In the genomic region with DNA sequence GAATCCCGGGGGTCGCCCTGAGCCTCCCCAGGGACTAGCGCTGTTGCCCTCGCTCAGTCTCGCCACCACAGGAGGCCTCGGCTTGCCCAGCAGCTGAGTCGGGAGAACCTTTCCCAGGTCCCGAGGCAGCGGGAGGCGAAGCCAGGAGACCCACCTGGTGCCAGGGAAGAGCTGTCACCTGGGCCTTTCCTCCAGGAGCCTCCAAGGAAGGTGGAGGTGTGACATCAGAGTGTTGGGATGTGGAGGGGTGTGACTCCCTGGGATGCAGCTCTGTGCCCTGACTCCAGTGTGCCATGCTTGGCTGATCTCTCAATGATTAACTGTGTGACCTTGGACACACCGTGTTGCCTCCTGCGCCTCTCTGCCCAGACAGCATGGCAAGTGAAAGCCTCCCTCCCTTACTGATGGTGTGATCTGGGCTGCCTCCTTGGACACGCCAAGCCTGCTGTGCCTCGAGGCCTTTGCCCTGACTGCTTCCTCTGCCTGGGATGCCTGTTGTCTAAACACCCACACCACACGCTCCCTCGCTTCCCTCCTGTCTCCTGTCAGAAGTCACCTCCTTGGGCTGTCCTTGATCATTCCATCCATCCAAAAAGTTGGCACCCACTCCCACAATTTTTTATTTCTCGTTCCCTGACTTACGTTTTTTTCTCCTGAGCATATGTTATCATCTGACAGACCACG, we compare ENCODE assay signal across 14 cellular contexts.
DNase-seq lines count a peak whose midpoint lies in the region; ATAC-seq, FAIRE-seq and TF ChIP-seq lines count a peak whose summit lies in the region.
"Had no signal": no experiment of that assay in that cellular context is flagged by ENCODE, and none has a peak within 500 bp of the region (broad histone marks: within the 10 kb centered on the region; RNA-seq: fewer than 3 reads in every experiment).

No MANE protein-coding gene starts in this region.

- H3K4me3 ChIP-seq in pancreas: no peak overlapping the region
- no peak overlapping the region for H3K4me3 ChIP-seq in heart right ventricle

- H3K27ac Mint-ChIP-seq in activated T-helper 2 cell treated with anti-CD3 and anti-CD28 coated beads, Interferon-gamma antibody, Interleukin-2, Interleukin-4, amounts not matched to agents 10 μg/mL and 5 μg/mL and 100 μg/mL, durations not matched to agents 14 hours and 24 hours and 36 hours: peak overlapping the region; percentile 9
- peak overlapping the region; percentile 35 for H3K27ac Mint-ChIP-seq in glutamatergic neuron (ENCODE audit: unreplicated experiment)
- H3K27ac Mint-ChIP-seq: activated B cell treated with CpG ODN at 0.5 μM for 24 hours had no signal

- H3K36me3 ChIP-seq in pancreas (no peaks in the 10 kb centered on the region), heart right ventricle (peaks cover 0 to 4% (median 0%) of the 10 kb centered on the region in 9 donors)

- peak; percentile 99 for DNase-seq in Caki2 (ENCODE audit: low read depth)
- no peak for DNase-seq in activated T-helper 2 cell treated with anti-CD3 and anti-CD28 coated beads, Interferon-gamma antibody, Interleukin-2, Interleukin-4, amounts not matched to agents 10 μg/mL and 5 μg/mL and 100 μg/mL, durations not matched to agents 14 hours and 24 hours and 36 hours (ENCODE audit: low spot score)
- DNase-seq in glutamatergic neuron: no peak
- peak; percentile 62 to 81 (median 69) for DNase-seq in pancreas
- no peak for DNase-seq in islet precursor cell
- DNase-seq in heart right ventricle: no peak
- DNase-seq: activated B cell treated with CpG ODN at 0.5 μM for 24 hours; activated T-cell treated with anti-CD3 and anti-CD28 coated beads for 4 hours; effector CD8-positive, alpha-beta T cell; NCI-H2081 treated with DMSO at 0.1 percent for 48 hours; NK-92 treated with Interleukin-12 subunit alpha and Interleukin-12 subunit beta, amount 100 ng/mL, for 24 hours had no signal

- no peaks in the 10 kb centered on the region for H3K9me3 Mint-ChIP-seq in activated T-helper 2 cell treated with anti-CD3 and anti-CD28 coated beads, Interferon-gamma antibody, Interleukin-2, Interleukin-4, amounts not matched to agents 10 μg/mL and 5 μg/mL and 100 μg/mL, durations not matched to agents 14 hours and 24 hours and 36 hours
- peaks cover 9% of the 10 kb centered on the region for H3K9me3 Mint-ChIP-seq in glutamatergic neuron (ENCODE audit: unreplicated experiment)
- H3K9me3 Mint-ChIP-seq: activated B cell treated with CpG ODN at 0.5 μM for 24 hours had no signal

- intact Hi-C loops in activated T-helper 2 cell treated with anti-CD3 and anti-CD28 coated beads, Interferon-gamma antibody, Interleukin-2, Interleukin-4, amounts not matched to agents 10 μg/mL and 5 μg/mL and 100 μg/mL, durations not matched to agents 14 hours and 24 hours and 36 hours (cut with micrococcal nuclease): no loop called here
- intact Hi-C loops in pancreas (cut with DNase I) (loop anchor here in 1 of 3 donors (10.0 kb wide), 1 partner anchor 78 kb away; no protein-coding TSS in a partner anchor), heart right ventricle (cut with DNase I) (no loop called here)

- FAIRE-seq in pancreas (lab: Jason Lieb, UNC): no peak
- FAIRE-seq: GM12892 had no signal

- WGBS in pancreas, 2 donors: 32 to 44% methylated on average over 19 of the region's 19 CpGs
- WGBS in heart right ventricle, 2 donors: 86 to 89% methylated on average over 19 of the region's 19 CpGs

- H3K27me3 ChIP-seq in pancreas: no peaks in the 10 kb centered on the region
- no peaks in the 10 kb centered on the region for H3K27me3 ChIP-seq in heart right ventricle

- no peak overlapping the region for H3K4me3 Mint-ChIP-seq in activated T-helper 2 cell treated with anti-CD3 and anti-CD28 coated beads, Interferon-gamma antibody, Interleukin-2, Interleukin-4, amounts not matched to agents 10 μg/mL and 5 μg/mL and 100 μg/mL, durations not matched to agents 14 hours and 24 hours and 36 hours (ENCODE audit: low read depth)
- H3K4me3 Mint-ChIP-seq in glutamatergic neuron (ENCODE audit: unreplicated experiment): no peak overlapping the region
- H3K4me3 Mint-ChIP-seq: activated B cell treated with CpG ODN at 0.5 μM for 24 hours had no signal

- no peak for TF ChIP-seq CTCF in glutamatergic neuron (IDR thresholded peaks at IDR 0.05; ENCODE audit: partially characterized antibody, unreplicated experiment)
- no peak for TF ChIP-seq CTCF in pancreas (IDR thresholded peaks at IDR 0.05)
- TF ChIP-seq CTCF in heart right ventricle (IDR thresholded peaks at IDR 0.05): no peak

- H3K9me3 ChIP-seq in pancreas (no peaks in the 10 kb centered on the region), heart right ventricle (no peaks in the 10 kb centered on the region)

- H3K27me3 Mint-ChIP-seq in activated T-helper 2 cell treated with anti-CD3 and anti-CD28 coated beads, Interferon-gamma antibody, Interleukin-2, Interleukin-4, amounts not matched to agents 10 μg/mL and 5 μg/mL and 100 μg/mL, durations not matched to agents 14 hours and 24 hours and 36 hours (ENCODE audit: low read depth): no peaks in the 10 kb centered on the region
- H3K27me3 Mint-ChIP-seq in glutamatergic neuron (ENCODE audit: unreplicated experiment): peaks cover 17% of the 10 kb centered on the region
- H3K27me3 Mint-ChIP-seq: activated B cell treated with CpG ODN at 0.5 μM for 24 hours had no signal

- H3K27ac ChIP-seq in pancreas (no peak overlapping the region), heart right ventricle (no peak overlapping the region)

- H3K36me3 Mint-ChIP-seq in activated T-helper 2 cell treated with anti-CD3 and anti-CD28 coated beads, Interferon-gamma antibody, Interleukin-2, Interleukin-4, amounts not matched to agents 10 μg/mL and 5 μg/mL and 100 μg/mL, durations not matched to agents 14 hours and 24 hours and 36 hours (ENCODE audit: low read depth): peaks cover 1% of the 10 kb centered on the region
- H3K36me3 Mint-ChIP-seq in glutamatergic neuron (ENCODE audit: unreplicated experiment): peaks cover 5% of the 10 kb centered on the region

- ATAC-seq in pancreas (peak; percentile 85 to 94 (median 90)), GM19467 (IDR thresholded peaks at IDR 0.05; ENCODE audit: unreplicated experiment) (no peak), HG03565 (IDR thresholded peaks at IDR 0.05; ENCODE audit: unreplicated experiment) (no peak), heart right ventricle (no peak)

- in situ Hi-C loops in Caki2 (cut with HindIII; ENCODE audit: low pct_unique_long_range_greater_than_20kb, low sequenced_read_pairs): no loop called here

- H3K4me1 ChIP-seq in pancreas (peaks cover 0 to 14% (median 12%) of the 10 kb centered on the region in 3 donors), heart right ventricle (peaks cover 0 to 14% (median 4%) of the 10 kb centered on the region in 9 donors)

- peaks cover 14% of the 10 kb centered on the region for H3K4me1 Mint-ChIP-seq in activated T-helper 2 cell treated with anti-CD3 and anti-CD28 coated beads, Interferon-gamma antibody, Interleukin-2, Interleukin-4, amounts not matched to agents 10 μg/mL and 5 μg/mL and 100 μg/mL, durations not matched to agents 14 hours and 24 hours and 36 hours (ENCODE audit: low read depth)
- peaks cover 29% of the 10 kb centered on the region for H3K4me1 Mint-ChIP-seq in glutamatergic neuron (ENCODE audit: low read depth, unreplicated experiment)

Comparison
In these comparisons a context has a peak if more than half of its experiments do, and no peak if none do; other contexts are left out.
1. DNase-seq: peak in Caki2 (single experiment) and pancreas (6 of 6); none in activated T-helper 2 cell treated with anti-CD3 and anti-CD28 coated beads, Interferon-gamma antibody, Interleukin-2, Interleukin-4, amounts not matched to agents 10 μg/mL and 5 μg/mL and 100 μg/mL, durations not matched to agents 14 hours and 24 hours and 36 hours (single experiment), glutamatergic neuron (single experiment), islet precursor cell (single experiment) and heart right ventricle (0 of 2).
2. ATAC-seq: peak in pancreas (4 of 4); none in GM19467 (single experiment), HG03565 (single experiment) and heart right ventricle (0 of 8).